ENCODE assay signal across 26 cellular contexts in the genomic region with DNA sequence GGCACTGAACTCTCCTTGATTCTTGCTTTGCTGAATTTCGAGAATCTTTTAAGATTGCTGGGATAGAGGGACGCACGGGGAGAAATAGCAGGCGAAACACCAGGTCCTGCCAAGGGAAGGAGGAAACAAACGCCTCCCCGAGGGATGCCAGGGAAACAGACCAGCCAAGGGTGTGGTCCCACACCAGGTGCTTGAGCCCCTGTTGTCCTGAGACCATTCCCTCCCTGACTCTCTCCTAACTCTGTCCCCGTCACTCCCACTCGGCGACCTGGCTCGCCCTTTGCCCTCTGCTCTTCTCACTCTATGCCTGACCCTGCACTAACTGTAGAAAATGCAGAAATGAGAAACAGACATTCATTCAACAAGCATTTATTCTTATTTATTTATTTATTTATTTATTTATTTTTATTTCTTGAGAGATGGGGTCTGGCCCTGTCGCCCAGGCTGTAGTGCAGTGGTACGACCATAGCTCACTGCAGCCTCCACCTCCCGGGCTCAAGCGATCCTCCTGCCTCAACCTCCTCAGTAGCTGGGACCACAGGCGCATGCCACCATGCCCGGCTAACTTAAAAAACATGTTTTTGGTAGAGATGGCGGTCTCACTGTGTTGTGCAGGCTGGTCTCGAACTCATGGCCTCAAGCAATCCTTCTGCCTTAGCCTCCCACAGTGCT. TPM values are rescaled to one million over a fixed set of nuclear protein-coding genes. Genes with fewer than 3 reads are reported as not detected.
DNase-seq lines count a peak whose midpoint lies in the region; ATAC-seq, FAIRE-seq and TF ChIP-seq lines count a peak whose summit lies in the region.
"Had no signal": no experiment of that assay in that cellular context is flagged by ENCODE, and none has a peak within 500 bp of the region (broad histone marks: within the 10 kb centered on the region; RNA-seq: fewer than 3 reads in every experiment).

No MANE protein-coding gene starts in this region.

- 93% methylated on average over 17 of the region's 18 CpGs for WGBS in mammary epithelial cell (ENCODE audit: low coverage, missing lambda C conversion rate)
- 95% methylated on average over 15 of the region's 18 CpGs for WGBS in mesenchymal stem cell

- H3K36me3 Mint-ChIP-seq in MCF 10A (ENCODE audit: insufficient read depth, unreplicated experiment), result no peaks in the 10 kb centered on the region
- H3K36me3 Mint-ChIP-seq: CD4-positive, alpha-beta memory T cell had no signal

- in situ Hi-C loops in mammary epithelial cell (cut with MboI; ENCODE audit: low sequenced_read_pairs in 2 of 2), result no loop called here

- H4K20me1 ChIP-seq in mammary epithelial cell (ENCODE audit: insufficient read depth, low read length), result no peaks in the 10 kb centered on the region
- H4K20me1 ChIP-seq: BLaER1 had no signal

- no peak overlapping the region for H3K4me3 Mint-ChIP-seq in MCF 10A (ENCODE audit: unreplicated experiment)

- peak overlapping the region; percentile 96 for H2AK5ac ChIP-seq in mesenchymal stem cell (ENCODE audit: low read length, severe bottlenecking)

- CTCF ChIA-PET in MCF 10A (lab: Yijun Ruan, JAX) (interaction anchor here (0.8 kb wide), 1 partner anchor 650 kb away, joined by 3 read pairs; no protein-coding TSS in a partner anchor), mammary epithelial cell (lab: Charles Lee; ENCODE audit: low non-redundant PET) (no interaction called here)

- POLR2A ChIA-PET in MCF 10A (lab: Yijun Ruan, JAX), result interaction anchor here (0.8 to 0.9 kb wide), 2 partner anchors 115 to 135 kb away, joined by 3 to 4 read pairs; no protein-coding TSS in a partner anchor

- H4K91ac ChIP-seq in mesenchymal stem cell (ENCODE audit: low read length), result no peak overlapping the region

- ATAC-seq in RWPE2 (ENCODE audit: low read depth), result no peak
- ATAC-seq in HG03342 (IDR thresholded peaks at IDR 0.05; ENCODE audit: unreplicated experiment), result no peak
- ATAC-seq in HG03159 (IDR thresholded peaks at IDR 0.05; ENCODE audit: unreplicated experiment), result no peak
- ATAC-seq: GM12878 had no signal

- peak overlapping the region; percentile 39 for H3K27ac Mint-ChIP-seq in MCF 10A (ENCODE audit: low read depth, unreplicated experiment)
- H3K27ac Mint-ChIP-seq: CD4-positive, alpha-beta memory T cell had no signal

- H3K9me3 Mint-ChIP-seq in MCF 10A (ENCODE audit: unreplicated experiment), result peaks cover 7% of the 10 kb centered on the region
- H3K9me3 Mint-ChIP-seq: CD4-positive, alpha-beta memory T cell had no signal

- H3K79me1 ChIP-seq in mesenchymal stem cell (replicated peaks; ENCODE audit: low read length, poor library complexity, severe bottlenecking), result no peaks in the 10 kb centered on the region

- no peak overlapping the region for H3K9ac ChIP-seq in mammary epithelial cell (ENCODE audit: insufficient read depth, low read length)
- no peak overlapping the region for H3K9ac ChIP-seq in mesenchymal stem cell (ENCODE audit: low read length)
- H3K9ac ChIP-seq: BLaER1 had no signal

- H2BK12ac ChIP-seq in mesenchymal stem cell (ENCODE audit: low read length in 2 of 2), result no peak overlapping the region

- H2AFZ ChIP-seq in mammary epithelial cell (ENCODE audit: low read depth, low read length) (no peak overlapping the region), mesenchymal stem cell (ENCODE audit: low read depth, low read length) (no peak overlapping the region)

- no peak overlapping the region for H2BK15ac ChIP-seq in mesenchymal stem cell (ENCODE audit: low read depth, poor library complexity, severe bottlenecking)

- no peak overlapping the region for H3K23ac ChIP-seq in mesenchymal stem cell (ENCODE audit: low read length in 2 of 2)

- H3K4me1 Mint-ChIP-seq in MCF 10A (ENCODE audit: insufficient read depth, unreplicated experiment), result peaks cover 46% of the 10 kb centered on the region

- H3K4ac ChIP-seq in mesenchymal stem cell (ENCODE audit: low read depth in 1 of 2, low read length in 2 of 2), result no peak overlapping the region

- no peaks in the 10 kb centered on the region for H3K27me3 Mint-ChIP-seq in MCF 10A (ENCODE audit: insufficient read depth, unreplicated experiment)

- H3K18ac ChIP-seq in mesenchymal stem cell (ENCODE audit: low read depth in 1 of 2, low read length in 2 of 2), result no peak overlapping the region

- H3K27me3 ChIP-seq in mammary epithelial cell (ENCODE audit: insufficient read depth, low read length) (no peaks in the 10 kb centered on the region), RWPE2 (ENCODE audit: insufficient read depth, poor library complexity, severe bottlenecking) (no peaks in the 10 kb centered on the region), mesenchymal stem cell (ENCODE audit: control insufficient read depth in 1 of 2, insufficient read depth in 1 of 2, low read length in 2 of 2) (peaks cover 0 to 35% of the 10 kb centered on the region in 2 experiments)

- H3K4me1 ChIP-seq in mammary epithelial cell (ENCODE audit: insufficient read depth, low read length) (peaks cover 32% of the 10 kb centered on the region), RWPE2 (ENCODE audit: insufficient read depth, poor library complexity, severe bottlenecking) (peaks cover 33% of the 10 kb centered on the region), mesenchymal stem cell (ENCODE audit: control insufficient read depth, insufficient read depth, low read depth, low read length) (peaks cover 20% of the 10 kb centered on the region)
- H3K4me1 ChIP-seq: Caco-2 had no signal

- H3K79me2 ChIP-seq in mammary epithelial cell (ENCODE audit: insufficient read depth, low read length), result no peaks in the 10 kb centered on the region

- H3K36me3 ChIP-seq in mammary epithelial cell (ENCODE audit: insufficient read depth, low read length) (no peaks in the 10 kb centered on the region), RWPE2 (ENCODE audit: low read depth) (no peaks in the 10 kb centered on the region), mesenchymal stem cell (ENCODE audit: control insufficient read depth in 1 of 2, insufficient read depth in 2 of 2, low read depth in 1 of 2, low read length in 2 of 2) (no peaks in the 10 kb centered on the region)
- H3K36me3 ChIP-seq: BLaER1 had no signal

- FAIRE-seq in GM12892 (lab: Jason Lieb, UNC), result no peak
- FAIRE-seq: GM12878 had no signal

- no peak overlapping the region for H3K14ac ChIP-seq in mesenchymal stem cell (ENCODE audit: low read length in 2 of 2)

- peaks cover 9% of the 10 kb centered on the region for H3K9me3 ChIP-seq in mammary epithelial cell (replicated peaks; ENCODE audit: insufficient read depth, low read length)
- no peaks in the 10 kb centered on the region for H3K9me3 ChIP-seq in RWPE2 (ENCODE audit: severe bottlenecking)
- H3K9me3 ChIP-seq in mesenchymal stem cell (ENCODE audit: control insufficient read depth, low read length), result peaks cover 6% of the 10 kb centered on the region
- H3K9me3 ChIP-seq: Caco-2 had no signal

- DNase-seq in MCF 10A (ENCODE audit: unreplicated experiment) (no peak), mammary epithelial cell (no peak), RWPE2 (ENCODE audit: low spot score) (no peak), mesenchymal stem cell (no peak), GM12892 (ENCODE audit: insufficient read length) (no peak), NCI-H2227 (lab: John Stamatoyannopoulos, UW; ENCODE audit: unreplicated experiment) (no peak)
- DNase-seq: ACHN; Caco-2; CD4-positive, alpha-beta memory T cell; DMS 273 treated with DMSO at 0.1 percent for 48 hours; DMS79 treated with DMSO at 0.1 percent for 48 hours; GOT3; NCI-H1092; NCI-H1436; NCI-H187 treated with DMSO at 0.1 percent for 48 hours; NCI-H226; NCI-H510A treated with DMSO at 0.1 percent for 48 hours; NCI-H748 treated with DMSO at 0.1 percent for 48 hours; SHP77 treated with DMSO at 0.1 percent for 48 hours; SW 1271 had no signal

- no peak overlapping the region for H2BK5ac ChIP-seq in mesenchymal stem cell (ENCODE audit: low read depth, low read length, poor library complexity, severe bottlenecking)

- H2BK120ac ChIP-seq in mesenchymal stem cell (ENCODE audit: low read depth, low read length), result no peak overlapping the region

- H4K8ac ChIP-seq in mesenchymal stem cell (ENCODE audit: low read length), result no peak overlapping the region

- H3K27ac ChIP-seq in mammary epithelial cell (ENCODE audit: insufficient read depth, low read depth, low read length) (no peak overlapping the region), RWPE2 (ENCODE audit: poor library complexity, severe bottlenecking) (peak overlapping the region; percentile 89), mesenchymal stem cell (ENCODE audit: low read length, poor library complexity, severe bottlenecking) (no peak overlapping the region)
- H3K27ac ChIP-seq: 22Rv1, BLaER1, SK-N-MC had no signal

- intact Hi-C loops in MCF 10A (cut with micrococcal nuclease), result no loop called here
- intact Hi-C loops in mammary epithelial cell (cut with micrococcal nuclease), result no loop called here

- no peak overlapping the region for H3K4me2 ChIP-seq in mammary epithelial cell (ENCODE audit: insufficient read depth, low read depth, low read length)
- no peak overlapping the region for H3K4me2 ChIP-seq in mesenchymal stem cell (ENCODE audit: low read length, poor library complexity, severe bottlenecking)
- H3K4me2 ChIP-seq: BLaER1 had no signal

- BruUV-seq in MCF 10A (replicated peaks; lab: Mats Ljungman, UMichigan) (no TSS peak), mammary epithelial cell (replicated peaks; lab: Mats Ljungman, UMichigan) (no TSS peak)

- TF ChIP-seq CTCF in MCF 10A (IDR thresholded peaks at IDR 0.05; ENCODE audit: unreplicated experiment) (no peak), mammary epithelial cell (conservative IDR thresholded peaks at IDR 0.05 in 1 of 2, IDR thresholded peaks at IDR 0.05 in 1 of 2; ENCODE audit: extremely low read depth in 1 of 2, insufficient read depth in 1 of 2, low read depth in 1 of 2, low read length in 2 of 2) (no peak), RWPE2 (IDR thresholded peaks at IDR 0.05; ENCODE audit: poor library complexity, severe bottlenecking) (no peak)

- H3K4me3 ChIP-seq in mammary epithelial cell (replicated peaks in 1 of 3; ENCODE audit: insufficient read depth in 1 of 3, low read depth in 2 of 3, low read length in 3 of 3) (no peak overlapping the region), RWPE2 (ENCODE audit: severe bottlenecking) (no peak overlapping the region), mesenchymal stem cell (ENCODE audit: insufficient read depth in 1 of 2, low read depth in 1 of 2, low read length in 2 of 2) (no peak overlapping the region)
- H3K4me3 ChIP-seq: BLaER1, GM12878, SK-N-MC had no signal

- dilution Hi-C loops in mammary epithelial cell (cut with HindIII; ENCODE audit: low sequenced_read_pairs), result no loop called here

- TF ChIP-seq POLR2A in GM12892 (IDR thresholded peaks at IDR 0.05; ENCODE audit: low read depth, low read length), result no peak

RNA-seq across cellular contexts. Expression of gene CTAG1B, which starts 16.2 kb away (rescaled TPM):
- not detected in 2 replicates for total RNA-seq in MCF 10A (2022)
- not detected for total RNA-seq in mammary epithelial cell
- polyA plus RNA-seq in mammary epithelial cell, result not detected
- not detected for polyA minus RNA-seq in mammary epithelial cell
- polyA plus RNA-seq in mesenchymal stem cell (2013, experiment 1 of 2), result not detected
- polyA plus RNA-seq in mesenchymal stem cell (2013, experiment 2 of 2), result not detected
- not detected for polyA plus RNA-seq in GM12892 (2012; ENCODE audit: missing spikeins)
- total RNA-seq: Caco-2; CD4-positive, alpha-beta memory T cell; GM12878 had no signal
- polyA plus RNA-seq: CD4-positive, alpha-beta memory T cell; GM12878 had no signal

RNA-seq across cellular contexts. Expression of gene CTAG1A, which starts 18.0 kb away (rescaled TPM):
- total RNA-seq in MCF 10A (2022), result not detected in 2 replicates
- total RNA-seq in mammary epithelial cell, result not detected
- not detected for polyA plus RNA-seq in mammary epithelial cell
- not detected for polyA minus RNA-seq in mammary epithelial cell
- not detected for polyA plus RNA-seq in mesenchymal stem cell (2013, experiment 1 of 2)
- polyA plus RNA-seq in mesenchymal stem cell (2013, experiment 2 of 2), result not detected
- polyA plus RNA-seq in GM12892 (2012; ENCODE audit: missing spikeins), result not detected
- total RNA-seq: Caco-2; CD4-positive, alpha-beta memory T cell; GM12878 had no signal
- polyA plus RNA-seq: CD4-positive, alpha-beta memory T cell; GM12878 had no signal

RNA-seq across cellular contexts. Expression of gene CTAG2, which starts 50.5 kb away (rescaled TPM):
- total RNA-seq in MCF 10A (2022), result not detected in 2 replicates
- total RNA-seq in mammary epithelial cell, result not detected
- not detected for polyA plus RNA-seq in mammary epithelial cell
- not detected for polyA minus RNA-seq in mammary epithelial cell
- polyA plus RNA-seq in mesenchymal stem cell (2013, experiment 1 of 2), result not detected
- not detected for polyA plus RNA-seq in mesenchymal stem cell (2013, experiment 2 of 2)
- not detected for polyA plus RNA-seq in GM12892 (2012; ENCODE audit: missing spikeins)
- total RNA-seq: Caco-2; CD4-positive, alpha-beta memory T cell; GM12878 had no signal
- polyA plus RNA-seq: CD4-positive, alpha-beta memory T cell had no signal

RNA-seq across cellular contexts. Expression of gene IKBKG, which starts 55.5 kb away (rescaled TPM):
- total RNA-seq in MCF 10A (2022) (29.3 and 32.1 TPM in 2 replicates), mammary epithelial cell (10 to 100 TPM; 11.2 to 31.4 TPM)
- 27.0 TPM for polyA plus RNA-seq in mammary epithelial cell
- polyA minus RNA-seq in mammary epithelial cell, result 12.4 TPM
- 23.0 TPM for polyA plus RNA-seq in mesenchymal stem cell (2013, experiment 1 of 2)
- polyA plus RNA-seq in mesenchymal stem cell (2013, experiment 2 of 2), result 21.9 TPM
- polyA plus RNA-seq in GM12892 (2012; ENCODE audit: missing spikeins), result 12.3 TPM

RNA-seq across cellular contexts. Expression of gene G6PD, which starts 56.3 kb away (rescaled TPM):
- total RNA-seq in MCF 10A (2022) (42.1 and 49.5 TPM in 2 replicates), mammary epithelial cell (100 to 1,000 TPM in 1 of 2 donors, 10 to 100 TPM in 1; 77.2 to 124 TPM)
- polyA plus RNA-seq in mammary epithelial cell, result 150 TPM
- 115 TPM for polyA minus RNA-seq in mammary epithelial cell
- polyA plus RNA-seq in mesenchymal stem cell (2013, experiment 1 of 2), result 165 TPM
- 165 TPM for polyA plus RNA-seq in mesenchymal stem cell (2013, experiment 2 of 2)
- 25.1 TPM for polyA plus RNA-seq in GM12892 (2012; ENCODE audit: missing spikeins)
